ENCODE assay signal across 23 cellular contexts in genomic region chr13:82118589-82118988, GRCh38.
"Had no signal": no experiment of that assay in that cellular context is flagged by ENCODE, and none has a peak within 500 bp of the region (broad histone marks: within the 10 kb centered on the region; RNA-seq: fewer than 3 reads in every experiment).

No MANE protein-coding gene starts in this region.

- DNase-seq: colonic mucosa; cortex of kidney; dermis blood vessel endothelial cell; dorsolateral prefrontal cortex; effector CD4-positive, alpha-beta T cell; effector CD8-positive, alpha-beta T cell; effector memory CD4-positive, alpha-beta T cell; effector memory CD8-positive, alpha-beta T cell; endodermal cell; erythroblast; esophagus squamous epithelium; foreskin fibroblast; foreskin keratinocyte; foreskin melanocyte; gastrocnemius medialis; glutamatergic neuron; head of caudate nucleus; heart left ventricle; heart right ventricle had no signal

- H3K27ac ChIP-seq: colonic mucosa, coronary artery, dorsolateral prefrontal cortex, epithelial cell of prostate, esophagus muscularis mucosa, esophagus squamous epithelium, foreskin keratinocyte, gastrocnemius medialis, gastroesophageal sphincter, heart left ventricle, heart right ventricle had no signal

- H3K4me3 ChIP-seq: colonic mucosa, coronary artery, dorsolateral prefrontal cortex, esophagus muscularis mucosa, esophagus squamous epithelium, gastrocnemius medialis, gastroesophageal sphincter, heart left ventricle, heart right ventricle had no signal

- H3K9me3 ChIP-seq: colonic mucosa, esophagus muscularis mucosa, esophagus squamous epithelium, gastrocnemius medialis, gastroesophageal sphincter had no signal

- H3K27me3 ChIP-seq: colonic mucosa, dorsolateral prefrontal cortex, esophagus muscularis mucosa, esophagus squamous epithelium, foreskin keratinocyte, gastrocnemius medialis, gastroesophageal sphincter, heart left ventricle, heart right ventricle had no signal

- H3K36me3 ChIP-seq: colonic mucosa, esophagus muscularis mucosa, esophagus squamous epithelium, gastrocnemius medialis, gastroesophageal sphincter, heart left ventricle, heart right ventricle had no signal
